In genomic region chr22:22810471-22810870, GRCh38 we compare ENCODE assay signal across 25 cellular contexts.
DNase-seq lines count a peak whose midpoint lies in the region; ATAC-seq and TF ChIP-seq lines count a peak whose summit lies in the region.
"Had no signal": no experiment of that assay in that cellular context is flagged by ENCODE, and none has a peak within 500 bp of the region (broad histone marks: within the 10 kb centered on the region; RNA-seq: fewer than 3 reads in every experiment).

No MANE protein-coding gene starts in this region.

- peaks cover 8% of the 10 kb centered on the region for H3K4me1 Mint-ChIP-seq in activated CD8-positive, alpha-beta memory T cell treated with anti-CD3 and anti-CD28 coated beads, Interleukin-2, amount 10 ng/mL, durations not matched to agents 7 days and 5 days

- no peaks in the 10 kb centered on the region for H3K9me3 Mint-ChIP-seq in activated CD8-positive, alpha-beta memory T cell treated with anti-CD3 and anti-CD28 coated beads, Interleukin-2, amount 10 ng/mL, durations not matched to agents 7 days and 5 days (ENCODE audit: low read depth)
- H3K9me3 Mint-ChIP-seq: activated CD4-positive, alpha-beta memory T cell treated with anti-CD3 and anti-CD28 coated beads for 36 hours; activated T-helper 17 cell treated with anti-CD3 and anti-CD28 coated beads, Interleukin-2, amount 50 U/mL, for 72 hours; CD14-positive monocyte; memory B cell; neural crest cell; stimulated activated naive CD8-positive, alpha-beta T cell treated with anti-CD3 and anti-CD28 coated beads, Interleukin-15, Interleukin-2, amounts not matched to agents 100 ng/mL and 50 ng/mL, for 24 hours had no signal

- no peak overlapping the region for H3K4me3 Mint-ChIP-seq in activated CD8-positive, alpha-beta memory T cell treated with anti-CD3 and anti-CD28 coated beads, Interleukin-2, amount 10 ng/mL, durations not matched to agents 7 days and 5 days
- H3K4me3 Mint-ChIP-seq: activated CD4-positive, alpha-beta memory T cell treated with anti-CD3 and anti-CD28 coated beads for 36 hours; activated T-helper 17 cell treated with anti-CD3 and anti-CD28 coated beads, Interleukin-2, amount 50 U/mL, for 72 hours; CD14-positive monocyte; neural crest cell; stimulated activated naive CD8-positive, alpha-beta T cell treated with anti-CD3 and anti-CD28 coated beads, Interleukin-15, Interleukin-2, amounts not matched to agents 100 ng/mL and 50 ng/mL, for 24 hours had no signal

- H3K4me3 ChIP-seq in RWPE2 (ENCODE audit: severe bottlenecking): no peak overlapping the region
- H3K4me3 ChIP-seq in upper lobe of right lung: no peak overlapping the region
- no peak overlapping the region for H3K4me3 ChIP-seq in testis
- H3K4me3 ChIP-seq: dorsolateral prefrontal cortex, SJSA1, smooth muscle cell, thoracic aorta, vagina had no signal

- H3K27ac ChIP-seq in RWPE2 (ENCODE audit: poor library complexity, severe bottlenecking): no peak overlapping the region
- no peak overlapping the region for H3K27ac ChIP-seq in upper lobe of right lung
- no peak overlapping the region for H3K27ac ChIP-seq in testis
- H3K27ac ChIP-seq: brain microvascular endothelial cell, dorsolateral prefrontal cortex, parathyroid adenoma, SJSA1, thoracic aorta, vagina had no signal

- H3K4me1 ChIP-seq in RWPE2 (ENCODE audit: insufficient read depth, poor library complexity, severe bottlenecking) (no peaks in the 10 kb centered on the region), upper lobe of right lung (no peaks in the 10 kb centered on the region), testis (no peaks in the 10 kb centered on the region)
- H3K4me1 ChIP-seq: parathyroid adenoma, SJSA1, vagina had no signal

- 40 to 87% methylated on average over 1 to 8 of the region's 8 CpGs for WGBS in testis, 2 donors

- TF ChIP-seq CTCF in RWPE2 (IDR thresholded peaks at IDR 0.05; ENCODE audit: poor library complexity, severe bottlenecking) (no peak), upper lobe of right lung (IDR thresholded peaks at IDR 0.05) (no peak), testis (IDR thresholded peaks at IDR 0.05) (no peak)

- no peaks in the 10 kb centered on the region for H3K36me3 Mint-ChIP-seq in activated CD8-positive, alpha-beta memory T cell treated with anti-CD3 and anti-CD28 coated beads, Interleukin-2, amount 10 ng/mL, durations not matched to agents 7 days and 5 days
- H3K36me3 Mint-ChIP-seq: activated CD4-positive, alpha-beta memory T cell treated with anti-CD3 and anti-CD28 coated beads for 36 hours; CD14-positive monocyte; memory B cell had no signal

- H3K27me3 Mint-ChIP-seq in activated CD8-positive, alpha-beta memory T cell treated with anti-CD3 and anti-CD28 coated beads, Interleukin-2, amount 10 ng/mL, durations not matched to agents 7 days and 5 days: peaks cover 17% of the 10 kb centered on the region
- H3K27me3 Mint-ChIP-seq: activated CD4-positive, alpha-beta memory T cell treated with anti-CD3 and anti-CD28 coated beads for 36 hours; activated T-helper 17 cell treated with anti-CD3 and anti-CD28 coated beads, Interleukin-2, amount 50 U/mL, for 72 hours; stimulated activated naive CD8-positive, alpha-beta T cell treated with anti-CD3 and anti-CD28 coated beads, Interleukin-15, Interleukin-2, amounts not matched to agents 100 ng/mL and 50 ng/mL, for 24 hours had no signal

- intact Hi-C loops in upper lobe of right lung (cut with DNase I): no loop called here
- intact Hi-C loops in testis (cut with DNase I; ENCODE audit: low total_unique reads): no loop called here

- CTCF ChIA-PET in activated CD8-positive, alpha-beta memory T cell treated with anti-CD3 and anti-CD28 coated beads, Interleukin-2, amount 10 ng/mL, durations not matched to agents 7 days and 5 days (lab: Charles Lee): interaction anchor here (0.7 to 20.9 kb wide), 33 partner anchors 8 to 150 kb away, joined by 3 to 392 read pairs (median 5); no protein-coding TSS in a partner anchor

- DNase-seq in activated CD8-positive, alpha-beta memory T cell treated with anti-CD3 and anti-CD28 coated beads, Interleukin-2, amount 10 ng/mL, durations not matched to agents 7 days and 5 days: peak; percentile 35
- no peak for DNase-seq in activated CD8-positive, alpha-beta memory T cell treated with anti-CD3 and anti-CD28 coated beads for 24 hours
- no peak for DNase-seq in RWPE2 (ENCODE audit: low spot score)
- peak; percentile 48 for DNase-seq in islet precursor cell
- DNase-seq in upper lobe of right lung: no peak
- DNase-seq in left lobe of liver (ENCODE audit: low spot score): no peak
- DNase-seq in testis: no peak
- no peak for DNase-seq in middle frontal gyrus (ENCODE audit: extremely low spot score, low spot score)
- DNase-seq: amniotic stem cell, brain microvascular endothelial cell, NCI-H1694, NCI-H748 treated with DMSO at 0.1 percent for 48 hours, RPMI8226 had no signal

- ATAC-seq in activated CD8-positive, alpha-beta memory T cell treated with anti-CD3 and anti-CD28 coated beads, Interleukin-2, amount 10 ng/mL, durations not matched to agents 7 days and 5 days: peak; percentile 8
- ATAC-seq in RWPE2 (ENCODE audit: low read depth) (peak; percentile 44; the same call in 2 of the 3 replicates), upper lobe of right lung (peak; percentile 8), left lobe of liver (no peak)

- H3K36me3 ChIP-seq in RWPE2 (ENCODE audit: low read depth): no peaks in the 10 kb centered on the region
- no peaks in the 10 kb centered on the region for H3K36me3 ChIP-seq in upper lobe of right lung
- H3K36me3 ChIP-seq in testis (ENCODE audit: low read depth, missing control alignments): no peaks in the 10 kb centered on the region
- H3K36me3 ChIP-seq: brain microvascular endothelial cell, SJSA1, thoracic aorta, vagina had no signal

- H3K27ac Mint-ChIP-seq in activated CD8-positive, alpha-beta memory T cell treated with anti-CD3 and anti-CD28 coated beads, Interleukin-2, amount 10 ng/mL, durations not matched to agents 7 days and 5 days: no peak overlapping the region
- H3K27ac Mint-ChIP-seq: activated CD4-positive, alpha-beta memory T cell treated with anti-CD3 and anti-CD28 coated beads for 36 hours; CD14-positive monocyte; memory B cell; stimulated activated naive CD8-positive, alpha-beta T cell treated with anti-CD3 and anti-CD28 coated beads, Interleukin-15, Interleukin-2, amounts not matched to agents 100 ng/mL and 50 ng/mL, for 24 hours had no signal

- H3K27me3 ChIP-seq in RWPE2 (ENCODE audit: insufficient read depth, poor library complexity, severe bottlenecking): peaks cover 26% of the 10 kb centered on the region
- peaks cover 13% of the 10 kb centered on the region for H3K27me3 ChIP-seq in upper lobe of right lung
- H3K27me3 ChIP-seq in testis: no peaks in the 10 kb centered on the region
- H3K27me3 ChIP-seq: vagina had no signal

- peaks cover 10% of the 10 kb centered on the region for H3K9me3 ChIP-seq in RWPE2 (ENCODE audit: severe bottlenecking)
- H3K9me3 ChIP-seq in upper lobe of right lung: no peaks in the 10 kb centered on the region
- no peaks in the 10 kb centered on the region for H3K9me3 ChIP-seq in testis
- H3K9me3 ChIP-seq: SJSA1, thoracic aorta, vagina had no signal

- TF ChIP-seq POLR2A in testis (IDR thresholded peaks at IDR 0.05): no peak

Comparison
In these comparisons a context has a peak if more than half of its experiments do, and no peak if none do; other contexts are left out.
1. DNase-seq: peak in activated CD8-positive, alpha-beta memory T cell treated with anti-CD3 and anti-CD28 coated beads, Interleukin-2, amount 10 ng/mL, durations not matched to agents 7 days and 5 days (single experiment) and islet precursor cell (single experiment); none in activated CD8-positive, alpha-beta memory T cell treated with anti-CD3 and anti-CD28 coated beads for 24 hours (single experiment), RWPE2 (single experiment), upper lobe of right lung (single experiment), left lobe of liver (single experiment), testis (single experiment) and middle frontal gyrus (single experiment).